ENCODE assay signal across 9 cellular contexts in the genomic region with DNA sequence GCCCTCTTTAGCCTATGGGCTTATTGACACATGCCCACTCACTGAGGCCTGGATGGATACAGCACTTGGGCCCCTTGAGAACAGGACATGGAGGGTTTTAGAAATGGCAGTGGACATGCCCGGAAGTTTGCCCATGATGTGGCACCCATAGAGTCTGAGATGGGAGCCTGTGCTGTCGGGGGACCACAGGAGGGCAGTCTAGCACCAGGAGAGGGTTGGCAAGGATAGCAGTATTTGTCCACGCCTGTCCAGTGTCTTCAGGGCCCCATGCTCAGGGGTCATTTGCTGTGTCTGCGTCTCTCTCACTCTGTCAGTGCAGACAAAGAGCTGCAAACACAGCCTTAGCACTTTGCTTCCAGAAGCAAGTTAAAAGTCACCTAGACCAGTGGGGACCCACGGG.
DNase-seq lines count a peak whose midpoint lies in the region; ATAC-seq and TF ChIP-seq lines count a peak whose summit lies in the region.
"Had no signal": no experiment of that assay in that cellular context is flagged by ENCODE, and none has a peak within 500 bp of the region (broad histone marks: within the 10 kb centered on the region; RNA-seq: fewer than 3 reads in every experiment).

No MANE protein-coding gene starts in this region.

- TF ChIP-seq CTCF in AG09309 (IDR thresholded peaks at IDR 0.05; ENCODE audit: control insufficient read depth, insufficient read depth, low read depth, low read length, missing control alignments) (peak; percentile 42), GM10248 (IDR thresholded peaks at IDR 0.05; ENCODE audit: control extremely low read depth, extremely low read depth, low read depth, missing control alignments) (peak; percentile 19), tibial artery (IDR thresholded peaks at IDR 0.05) (no peak)

- no peak for ATAC-seq in GM21515 (IDR thresholded peaks at IDR 0.05; ENCODE audit: unreplicated experiment)
- ATAC-seq in GM21526 (IDR thresholded peaks at IDR 0.05; ENCODE audit: low FRiP score, unreplicated experiment), result no peak
- ATAC-seq in GM18511 (IDR thresholded peaks at IDR 0.05; ENCODE audit: unreplicated experiment), result no peak
- ATAC-seq: activated naive CD4-positive, alpha-beta T cell treated with anti-CD3 and anti-CD28 coated beads, Interleukin-2, amount 50 U/mL, for 72 hours had no signal

- no peak for DNase-seq in AG09309 (ENCODE audit: low read depth)
- no peak for DNase-seq in GM10248 (ENCODE audit: extremely low spot score)
- DNase-seq in SW480 (ENCODE audit: low spot score), result peak; percentile 35
- DNase-seq in iPS-NIHi11 (ENCODE audit: low spot score), result peak; percentile 48
- DNase-seq in tibial artery, result no peak

- intact Hi-C loops in tibial artery (cut with DNase I; ENCODE audit: low total_unique reads), result no loop called here

- H3K4me1 ChIP-seq in tibial artery, result peaks cover 0 to 13% (median 3%) of the 10 kb centered on the region in 4 donors

- H3K4me3 ChIP-seq in AG09309 (ENCODE audit: control insufficient read depth, low read depth, low read length) (no peak overlapping the region), tibial artery (no peak overlapping the region)

- POLR2A ChIA-PET in GM10248 (lab: Yijun Ruan, JAX), result no interaction called here

- H3K27me3 ChIP-seq in tibial artery, result no peaks in the 10 kb centered on the region

- no peaks in the 10 kb centered on the region for H3K9me3 ChIP-seq in tibial artery

- no peak overlapping the region for H3K27ac ChIP-seq in tibial artery

- H3K36me3 ChIP-seq in tibial artery, result peaks cover 0 to 5% (median 0%) of the 10 kb centered on the region in 3 donors

- CTCF ChIA-PET in GM10248 (lab: Yijun Ruan, JAX), result interaction anchor here (1.1 to 10.6 kb wide), 8 partner anchors 9 to 230 kb away, joined by 3 to 133 read pairs (median 4); a partner anchor contains a TSS

Comparison
In these comparisons a context has a peak if more than half of its experiments do, and no peak if none do; other contexts are left out.
1. DNase-seq: peak in SW480 (single experiment) and iPS-NIHi11 (single experiment); none in AG09309 (single experiment), GM10248 (single experiment) and tibial artery (0 of 2).
2. CTCF ChIP-seq: peak in AG09309 (single experiment) and GM10248 (single experiment); none in tibial artery (0 of 2).